Comparison of ENCODE assay signal across 15 cellular contexts in the genomic region with DNA sequence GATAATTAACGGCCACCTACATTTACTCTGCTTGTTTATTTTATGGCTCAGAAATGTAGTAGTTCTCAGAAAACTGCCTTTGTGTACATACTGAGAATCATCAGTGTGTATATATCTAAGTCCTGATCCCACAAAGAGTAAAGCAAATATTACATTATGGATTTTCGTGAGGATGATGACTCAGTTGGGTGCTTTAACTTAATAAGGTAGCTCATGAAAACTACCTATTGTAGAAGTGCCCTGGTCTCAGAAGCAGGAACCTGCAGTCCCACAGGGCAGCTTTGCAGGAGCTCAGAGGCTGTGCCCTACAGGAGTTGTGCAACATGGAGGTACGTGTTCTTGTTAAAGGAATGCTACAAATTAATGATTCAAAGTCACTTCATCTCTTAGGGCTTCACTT.
"Had no signal": no experiment of that assay in that cellular context is flagged by ENCODE, and none has a peak within 500 bp of the region (broad histone marks: within the 10 kb centered on the region; RNA-seq: fewer than 3 reads in every experiment).

No MANE protein-coding gene starts in this region.

- H3K4me3 ChIP-seq: lower lobe of right lung, right atrium auricular region, uterus had no signal

- DNase-seq: activated CD4-positive, alpha-beta T cell treated with anti-CD3 and anti-CD28 coated beads, Interleukin-2, amount 10 ng/mL, durations not matched to agents 7 days and 5 days; activated CD4-positive, CD25-positive, alpha-beta regulatory T cell; activated naive CD4-positive, alpha-beta T cell treated with anti-CD3 and anti-CD28 coated beads, Interleukin-2, amount 10 ng/mL, durations not matched to agents 7 days and 5 days; activated T-cell treated with anti-CD3 and anti-CD28 coated beads for 4 hours; central memory CD4-positive, alpha-beta T cell; effector memory CD4-positive, alpha-beta T cell; erythroblast; hypothalamus; lower lobe of right lung; naive thymus-derived CD4-positive, alpha-beta T cell; posterior cingulate gyrus; small intestine; uterus had no signal

- H3K27ac ChIP-seq: lower lobe of right lung, neutrophil, right atrium auricular region, uterus had no signal

- ATAC-seq: lower lobe of right lung; naive thymus-derived CD4-positive, alpha-beta T cell had no signal
